Comparison of ENCODE assay signal across 1 cellular context in genomic region chr5:174532453-174533126, GRCh38.
TF ChIP-seq lines count a peak whose summit lies in the region.

No MANE protein-coding gene starts in this region.

TF ChIP-seq in K562, 482 proteins besides CTCF, POLR2A, EP300 and RAD21 (continued from another document):
- TF ChIP-seq MLLT1 (IDR thresholded peaks at IDR 0.05) = no peak
- TF ChIP-seq CHD1 (IDR thresholded peaks at IDR 0.05; ENCODE audit: low read length) = no peak
- TF ChIP-seq ZNF146 (CRISPR knock-in tag; IDR thresholded peaks at IDR 0.05; ENCODE audit: unreplicated experiment) = no peak
- TF ChIP-seq, protein P1, sequence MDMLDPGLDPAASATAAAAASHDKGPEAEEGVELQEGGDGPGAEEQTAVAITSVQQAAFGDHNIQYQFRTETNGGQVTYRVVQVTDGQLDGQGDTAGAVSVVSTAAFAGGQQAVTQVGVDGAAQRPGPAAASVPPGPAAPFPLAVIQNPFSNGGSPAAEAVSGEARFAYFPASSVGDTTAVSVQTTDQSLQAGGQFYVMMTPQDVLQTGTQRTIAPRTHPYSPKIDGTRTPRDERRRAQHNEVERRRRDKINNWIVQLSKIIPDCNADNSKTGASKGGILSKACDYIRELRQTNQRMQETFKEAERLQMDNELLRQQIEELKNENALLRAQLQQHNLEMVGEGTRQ (CRISPR knock-in tag; IDR thresholded peaks at IDR 0.05) = no peak
- no peak for TF ChIP-seq ZNF408 (CRISPR knock-in tag; IDR thresholded peaks at IDR 0.05; ENCODE audit: low read depth)
- TF ChIP-seq ZNF124 (CRISPR knock-in tag; IDR thresholded peaks at IDR 0.05) = no peak
- no peak for TF ChIP-seq HMG20B (CRISPR knock-in tag; IDR thresholded peaks at IDR 0.05)
- TF ChIP-seq FOXA3 (CRISPR knock-in tag; conservative IDR thresholded peaks at IDR 0.05 in 1 of 2, IDR thresholded peaks at IDR 0.05 in 1 of 2) = no peak
- TF ChIP-seq HNRNPH1 (optimal IDR thresholded peaks at IDR 0.05; ENCODE audit: low read depth, low read length) = no peak
- TF ChIP-seq SP2 (IDR thresholded peaks at IDR 0.05; ENCODE audit: extremely low read depth, low read depth, low read length, poor library complexity, severe bottlenecking) = no peak
- TF ChIP-seq GTF2F1 (IDR thresholded peaks at IDR 0.05; ENCODE audit: low read depth, low read length) = no peak
- TF ChIP-seq NFE2 (IDR thresholded peaks at IDR 0.05; ENCODE audit: low read depth) = peak; percentile 99
- TF ChIP-seq CBX2 (IDR thresholded peaks at IDR 0.05; ENCODE audit: insufficient read depth, low read length, poor library complexity, severe bottlenecking) = no peak
- 0 out of 4 replicates have a peak, but pooled peaks of 1 of the 2 experiments have one; percentile 40 for TF ChIP-seq UBTF (IDR thresholded peaks at IDR 0.05; ENCODE audit: borderline replicate concordance in 1 of 2, low read depth in 2 of 2, low read length in 2 of 2)
- TF ChIP-seq STAG1 (CRISPR knock-in tag; IDR thresholded peaks at IDR 0.05; ENCODE audit: borderline replicate concordance) = no peak
- TF ChIP-seq MEIS2 (IDR thresholded peaks at IDR 0.05; ENCODE audit: partially characterized antibody) = peak; percentile 50
- TF ChIP-seq CBX1 (IDR thresholded peaks at IDR 0.05; ENCODE audit: low read depth) = no peak
- TF ChIP-seq KLF1 (tag; IDR thresholded peaks at IDR 0.05) = no peak
- no peak for TF ChIP-seq THRAP3 (IDR thresholded peaks at IDR 0.05; ENCODE audit: borderline replicate concordance)
- no peak for TF ChIP-seq CEBPZ (IDR thresholded peaks at IDR 0.05; ENCODE audit: borderline replicate concordance, low read depth, low read length)
- TF ChIP-seq TCFL5 (CRISPR knock-in tag; conservative IDR thresholded peaks at IDR 0.05) = no peak
- no peak for TF ChIP-seq KLF6 (CRISPR knock-in tag; IDR thresholded peaks at IDR 0.05; ENCODE audit: borderline replicate concordance)
- TF ChIP-seq POU5F1 (IDR thresholded peaks at IDR 0.05; ENCODE audit: borderline replicate concordance, low read depth, low read length, partially characterized antibody) = no peak
- TF ChIP-seq TAF1 (IDR thresholded peaks at IDR 0.05; ENCODE audit: control insufficient read depth, extremely low read depth, insufficient read depth, low read length, severe bottlenecking) = no peak
- no peak for TF ChIP-seq NR4A1 (CRISPR knock-in tag; IDR thresholded peaks at IDR 0.05)
- TF ChIP-seq NR4A1 (tag; IDR thresholded peaks at IDR 0.05) = no peak
- TF ChIP-seq TEAD4 (IDR thresholded peaks at IDR 0.05; ENCODE audit: low read length) = peak; percentile 67
- TF ChIP-seq TEAD4 (CRISPR knock-in tag; IDR thresholded peaks at IDR 0.05; ENCODE audit: borderline replicate concordance) = no peak
- no peak for TF ChIP-seq PKNOX1 (IDR thresholded peaks at IDR 0.05)
- TF ChIP-seq ZNF121 (CRISPR knock-in tag; conservative IDR thresholded peaks at IDR 0.05) = no peak
- no peak for TF ChIP-seq ZNF561 (CRISPR knock-in tag; conservative IDR thresholded peaks at IDR 0.05)
- no peak for TF ChIP-seq ZNF655 (CRISPR knock-in tag; IDR thresholded peaks at IDR 0.05)
- TF ChIP-seq ZNF431 (CRISPR knock-in tag; IDR thresholded peaks at IDR 0.05) = no peak
- peak; percentile 57; the same call in 1 of the 2 replicates for TF ChIP-seq MTA3 (IDR thresholded peaks at IDR 0.05; ENCODE audit: borderline replicate concordance)
- TF ChIP-seq GTF2A2 (tag; IDR thresholded peaks at IDR 0.05) = no peak
TF ChIP-seq in K562: peak in this region for 80.
